32 cellular contexts compared by ENCODE assay signal in genomic region chr9:112445196-112445595, GRCh38.
"Had no signal": no experiment of that assay in that cellular context is flagged by ENCODE, and none has a peak within 500 bp of the region (broad histone marks: within the 10 kb centered on the region; RNA-seq: fewer than 3 reads in every experiment).

No MANE protein-coding gene starts in this region.

- H3K9me3 Mint-ChIP-seq: activated CD4-positive, alpha-beta memory T cell treated with anti-CD3 and anti-CD28 coated beads for 36 hours; activated naive CD4-positive, alpha-beta T cell treated with anti-CD3 and anti-CD28 coated beads for 36 hours; activated naive CD8-positive, alpha-beta T cell treated with anti-CD3 and anti-CD28 coated beads for 36 hours; activated T-helper 1 cell treated with anti-CD3 and anti-CD28 coated beads, Interleukin-12 subunit alpha, Interleukin-12 subunit beta, Interleukin-2, Interleukin-4 antibody, amounts not matched to agents 30 ng/mL and 10 ng/mL and 1 ng/mL, durations not matched to agents 14 hours and 24 hours and 36 hours; stimulated activated naive CD8-positive, alpha-beta T cell treated with anti-CD3 and anti-CD28 coated beads, Interleukin-15, amount 100 ng/mL, for 72 hours; type B pancreatic cell had no signal

- DNase-seq: activated CD4-positive, alpha-beta memory T cell treated with anti-CD3 and anti-CD28 coated beads for 36 hours; activated CD4-positive, alpha-beta T cell treated with anti-CD3 and anti-CD28 coated beads for 48 hours; activated CD8-positive, alpha-beta memory T cell treated with anti-CD3 and anti-CD28 coated beads, Interleukin-2, amount 50 U/mL, for 4 hours; activated effector memory CD4-positive, alpha-beta T cell treated with anti-CD3 and anti-CD28 coated beads, Interleukin-2, amount 50 U/mL, for 16 hours; activated naive CD4-positive, alpha-beta T cell treated with anti-CD3 and anti-CD28 coated beads for 36 hours; activated naive CD8-positive, alpha-beta T cell treated with anti-CD3 and anti-CD28 coated beads for 36 hours; activated T-cell treated with anti-CD3 and anti-CD28 coated beads, Interleukin-2, amount 50 U/mL, for 1 hour; adrenal gland; aorta; body of pancreas; dermis blood vessel endothelial cell; effector CD4-positive, alpha-beta T cell; foreskin keratinocyte; left ventricle myocardium inferior; nucleus accumbens; pancreas; retina; stimulated activated CD4-positive, alpha-beta T cell treated with anti-CD3 and anti-CD28 coated beads, Interleukin-12 subunit alpha, Interleukin-12 subunit beta, amount 100 ng/mL, for 4 hours; stimulated activated CD4-positive, alpha-beta T cell treated with anti-CD3 and anti-CD28 coated beads, Interleukin-4, amount 100 ng/mL, for 1 hour; stimulated activated naive CD8-positive, alpha-beta T cell treated with anti-CD3 and anti-CD28 coated beads, Interleukin-15, amount 100 ng/mL, for 72 hours; substantia nigra; uterus had no signal

- H3K27ac ChIP-seq: adrenal gland, body of pancreas, esophagus muscularis mucosa, foreskin keratinocyte, left ventricle myocardium inferior, pancreas, prostate gland, skin epidermis, uterus had no signal

- H3K27me3 ChIP-seq: adrenal gland, body of pancreas, esophagus muscularis mucosa, foreskin keratinocyte, pancreas, uterus had no signal

- H3K9me3 ChIP-seq: adrenal gland, body of pancreas, esophagus muscularis mucosa, left ventricle myocardium inferior, pancreas, prostate gland, uterus had no signal

- H3K27me3 Mint-ChIP-seq: activated CD4-positive, alpha-beta memory T cell treated with anti-CD3 and anti-CD28 coated beads for 36 hours; activated naive CD8-positive, alpha-beta T cell treated with anti-CD3 and anti-CD28 coated beads for 36 hours; stimulated activated naive CD8-positive, alpha-beta T cell treated with anti-CD3 and anti-CD28 coated beads, Interleukin-15, amount 100 ng/mL, for 72 hours; type B pancreatic cell had no signal

- H3K4me1 Mint-ChIP-seq: stimulated activated naive CD8-positive, alpha-beta T cell treated with anti-CD3 and anti-CD28 coated beads, Interleukin-15, amount 100 ng/mL, for 72 hours had no signal

- ATAC-seq: activated CD4-positive, CD25-positive, alpha-beta regulatory T cell treated with anti-CD3 and anti-CD28 coated beads, Interleukin-2, amount 50 U/mL, for 24 hours; body of pancreas; foreskin keratinocyte; pancreas; sciatic nerve; stimulated activated naive CD8-positive, alpha-beta T cell treated with anti-CD3 and anti-CD28 coated beads, Interleukin-15, amount 100 ng/mL, for 72 hours had no signal

- H3K36me3 Mint-ChIP-seq: activated CD4-positive, alpha-beta memory T cell treated with anti-CD3 and anti-CD28 coated beads for 36 hours had no signal

- H3K4me3 Mint-ChIP-seq: activated CD4-positive, alpha-beta memory T cell treated with anti-CD3 and anti-CD28 coated beads for 36 hours; activated naive CD4-positive, alpha-beta T cell treated with anti-CD3 and anti-CD28 coated beads for 36 hours; activated naive CD8-positive, alpha-beta T cell treated with anti-CD3 and anti-CD28 coated beads for 36 hours; activated T-helper 1 cell treated with anti-CD3 and anti-CD28 coated beads, Interleukin-12 subunit alpha, Interleukin-12 subunit beta, Interleukin-2, Interleukin-4 antibody, amounts not matched to agents 30 ng/mL and 10 ng/mL and 1 ng/mL, durations not matched to agents 14 hours and 24 hours and 36 hours; stimulated activated naive CD8-positive, alpha-beta T cell treated with anti-CD3 and anti-CD28 coated beads, Interleukin-15, amount 100 ng/mL, for 72 hours; type B pancreatic cell had no signal

- FAIRE-seq: colon, islet of Langerhans, pancreas had no signal

- H3K36me3 ChIP-seq: adrenal gland, pancreas, prostate gland, uterus had no signal

- H3K4me1 ChIP-seq: adrenal gland, foreskin keratinocyte, pancreas, prostate gland, uterus had no signal

- H3K4me3 ChIP-seq: adrenal gland, body of pancreas, esophagus muscularis mucosa, left ventricle myocardium inferior, lung, pancreas, prostate gland, skin epidermis, uterus had no signal

- H3K27ac Mint-ChIP-seq: activated CD4-positive, alpha-beta memory T cell treated with anti-CD3 and anti-CD28 coated beads for 36 hours; activated naive CD4-positive, alpha-beta T cell treated with anti-CD3 and anti-CD28 coated beads for 36 hours; activated naive CD8-positive, alpha-beta T cell treated with anti-CD3 and anti-CD28 coated beads for 36 hours; activated T-helper 1 cell treated with anti-CD3 and anti-CD28 coated beads, Interleukin-12 subunit alpha, Interleukin-12 subunit beta, Interleukin-2, Interleukin-4 antibody, amounts not matched to agents 30 ng/mL and 10 ng/mL and 1 ng/mL, durations not matched to agents 14 hours and 24 hours and 36 hours; type B pancreatic cell had no signal
